Comparison of ENCODE assay signal across 13 cellular contexts in genomic region chr12:66453837-66454236, GRCh38.
DNase-seq lines count a peak whose midpoint lies in the region; ATAC-seq and TF ChIP-seq lines count a peak whose summit lies in the region.
"Had no signal": no experiment of that assay in that cellular context is flagged by ENCODE, and none has a peak within 500 bp of the region (broad histone marks: within the 10 kb centered on the region; RNA-seq: fewer than 3 reads in every experiment).

No MANE protein-coding gene starts in this region.

- H3K27me3 ChIP-seq in psoas muscle (ENCODE audit: insufficient read depth in 3 of 3, low read length in 2 of 3), result no peaks in the 10 kb centered on the region

- H3K36me3 ChIP-seq in mucosa of descending colon (ENCODE audit: low read depth) (no peaks in the 10 kb centered on the region), psoas muscle (ENCODE audit: insufficient read depth in 1 of 2, low read depth in 1 of 2) (no peaks in the 10 kb centered on the region)

- peak; percentile 88 for ATAC-seq in activated CD4-positive, alpha-beta T cell treated with anti-CD3 and anti-CD28 coated beads for 36 hours
- ATAC-seq in GM21515 (IDR thresholded peaks at IDR 0.05; ENCODE audit: unreplicated experiment) (peak; percentile 87), HG03045 (IDR thresholded peaks at IDR 0.05; ENCODE audit: unreplicated experiment) (peak; percentile 68), mucosa of descending colon (no peak), psoas muscle (no peak)
- peak; percentile 76 for ATAC-seq in activated T-helper 17 cell treated with anti-CD3 and anti-CD28 coated beads, Interleukin-2, amount 50 U/mL, for 72 hours (replicated peaks)
- ATAC-seq: sciatic nerve had no signal

- POLR2A ChIA-PET in activated CD4-positive, alpha-beta T cell treated with anti-CD3 and anti-CD28 coated beads for 36 hours (lab: Charles Lee), result no interaction called here

- H3K4me1 ChIP-seq in mucosa of descending colon (ENCODE audit: low read depth) (no peaks in the 10 kb centered on the region), psoas muscle (no peaks in the 10 kb centered on the region)

- H3K27me3 Mint-ChIP-seq in activated CD4-positive, alpha-beta T cell treated with anti-CD3 and anti-CD28 coated beads for 36 hours, result no peaks in the 10 kb centered on the region
- H3K27me3 Mint-ChIP-seq in activated T-helper 17 cell treated with anti-CD3 and anti-CD28 coated beads, Interleukin-2, amount 50 U/mL, for 72 hours, result peaks cover 5% of the 10 kb centered on the region

- no peak overlapping the region for H3K4me3 Mint-ChIP-seq in activated CD4-positive, alpha-beta T cell treated with anti-CD3 and anti-CD28 coated beads for 36 hours
- no peak overlapping the region for H3K4me3 Mint-ChIP-seq in activated T-helper 17 cell treated with anti-CD3 and anti-CD28 coated beads, Interleukin-2, amount 50 U/mL, for 72 hours

- CTCF ChIA-PET in activated CD4-positive, alpha-beta T cell treated with anti-CD3 and anti-CD28 coated beads for 36 hours (lab: Charles Lee), result no interaction called here

- no peaks in the 10 kb centered on the region for H3K9me3 ChIP-seq in mucosa of descending colon
- H3K9me3 ChIP-seq in psoas muscle, result no peaks in the 10 kb centered on the region

- H3K27ac ChIP-seq in psoas muscle, result no peak overlapping the region

- H3K27ac Mint-ChIP-seq in activated CD4-positive, alpha-beta T cell treated with anti-CD3 and anti-CD28 coated beads for 36 hours, result no peak overlapping the region
- no peak overlapping the region for H3K27ac Mint-ChIP-seq in activated T-helper 17 cell treated with anti-CD3 and anti-CD28 coated beads, Interleukin-2, amount 50 U/mL, for 72 hours

- H3K4me3 ChIP-seq in mucosa of descending colon, result no peak overlapping the region
- H3K4me3 ChIP-seq in psoas muscle, result no peak overlapping the region

- no peak for TF ChIP-seq CTCF in mucosa of descending colon (IDR thresholded peaks at IDR 0.05)
- TF ChIP-seq CTCF in psoas muscle (IDR thresholded peaks at IDR 0.05), result no peak

- H3K36me3 Mint-ChIP-seq in activated CD4-positive, alpha-beta T cell treated with anti-CD3 and anti-CD28 coated beads for 36 hours (ENCODE audit: low read depth), result no peaks in the 10 kb centered on the region
- H3K36me3 Mint-ChIP-seq in activated T-helper 17 cell treated with anti-CD3 and anti-CD28 coated beads, Interleukin-2, amount 50 U/mL, for 72 hours (ENCODE audit: low read depth), result no peaks in the 10 kb centered on the region

- intact Hi-C loops in activated CD4-positive, alpha-beta T cell treated with anti-CD3 and anti-CD28 coated beads for 36 hours (cut with DNase I, micrococcal nuclease), result no loop called here
- intact Hi-C loops in mucosa of descending colon (cut with DNase I, micrococcal nuclease) (no loop called here), psoas muscle (cut with DNase I) (loop anchor here in 1 of 2 donors (5.0 kb wide), 1 partner anchor 1543 kb away; no protein-coding TSS in a partner anchor)

- DNase-seq in activated CD4-positive, alpha-beta T cell treated with anti-CD3 and anti-CD28 coated beads for 36 hours, result peak; percentile 28
- no peak for DNase-seq in activated CD4-positive, alpha-beta T cell treated with anti-CD3 and anti-CD28 coated beads, Interleukin-2, amount 50 U/mL, for 4 hours
- no peak for DNase-seq in mucosa of descending colon
- DNase-seq in psoas muscle, result no peak
- no peak for DNase-seq in NCI-H146 treated with DMSO at 0.1 percent for 48 hours (lab: John Stamatoyannopoulos, UW; ENCODE audit: unreplicated experiment)
- DNase-seq: erythroblast, IMR-90, NCI-H2029, OCI-M1 had no signal

- peaks cover 11% of the 10 kb centered on the region for H3K4me1 Mint-ChIP-seq in activated CD4-positive, alpha-beta T cell treated with anti-CD3 and anti-CD28 coated beads for 36 hours
- no peaks in the 10 kb centered on the region for H3K4me1 Mint-ChIP-seq in activated T-helper 17 cell treated with anti-CD3 and anti-CD28 coated beads, Interleukin-2, amount 50 U/mL, for 72 hours

- no peaks in the 10 kb centered on the region for H3K9me3 Mint-ChIP-seq in activated CD4-positive, alpha-beta T cell treated with anti-CD3 and anti-CD28 coated beads for 36 hours (ENCODE audit: low read depth)
- H3K9me3 Mint-ChIP-seq in activated T-helper 17 cell treated with anti-CD3 and anti-CD28 coated beads, Interleukin-2, amount 50 U/mL, for 72 hours, result no peaks in the 10 kb centered on the region

Comparison
In these comparisons a context has a peak if more than half of its experiments do, and no peak if none do; other contexts are left out.
1. ATAC-seq: peak in activated CD4-positive, alpha-beta T cell treated with anti-CD3 and anti-CD28 coated beads for 36 hours (single experiment), GM21515 (single experiment), HG03045 (single experiment) and activated T-helper 17 cell treated with anti-CD3 and anti-CD28 coated beads, Interleukin-2, amount 50 U/mL, for 72 hours (single experiment); none in mucosa of descending colon (single experiment) and psoas muscle (0 of 4).